27 cellular contexts compared by ENCODE assay signal in the genomic region with DNA sequence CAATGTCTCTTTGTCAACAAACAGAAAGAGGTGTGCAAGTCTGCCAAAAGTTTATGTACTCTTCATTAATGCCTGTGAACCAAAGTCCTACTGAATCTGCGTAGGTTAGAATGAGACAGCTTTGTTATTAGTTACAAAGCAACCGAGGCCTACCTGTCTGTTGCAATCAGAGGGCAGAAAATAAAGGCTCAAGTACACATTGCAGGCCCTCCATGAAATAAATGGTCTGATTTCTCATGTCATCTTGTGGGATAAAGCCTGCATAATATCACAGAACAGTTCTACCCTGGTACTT.
"Had no signal": no experiment of that assay in that cellular context is flagged by ENCODE, and none has a peak within 500 bp of the region (broad histone marks: within the 10 kb centered on the region; RNA-seq: fewer than 3 reads in every experiment).

No MANE protein-coding gene starts in this region.

- H3K9me3 ChIP-seq: gastrocnemius medialis, heart left ventricle had no signal

- H3K4me1 ChIP-seq: foreskin keratinocyte, gastrocnemius medialis, heart left ventricle had no signal

- H3K9me3 Mint-ChIP-seq: activated CD4-positive, alpha-beta T cell treated with anti-CD3 and anti-CD28 coated beads, Interleukin-2, amount 10 ng/mL, durations not matched to agents 7 days and 5 days; activated T-cell treated with anti-CD3 and anti-CD28 coated beads, Interleukin-2, amount 50 U/mL, for 4 hours; activated T-helper 17 cell treated with anti-CD3 and anti-CD28 coated beads, Interleukin-2, amount 50 U/mL, for 72 hours; central memory CD8-positive, alpha-beta T cell; dendritic cell treated with granulocyte-macrophage colony-stimulating factor and Interleukin-4, amounts not matched to agents 40 ng/mL and 50 ng/mL, for 4 days; endodermal cell; T-cell; T-helper 1 cell treated with Interleukin-12 subunit alpha and Interleukin-12 subunit beta and Interleukin-4 antibody, amounts not matched to agents 30 μg/mL and 1 μg/mL, for 36 hours had no signal

- H3K27ac ChIP-seq: brain microvascular endothelial cell, coronary artery, dorsolateral prefrontal cortex, foreskin keratinocyte, gastrocnemius medialis, heart left ventricle had no signal

- H3K36me3 ChIP-seq: brain microvascular endothelial cell, gastrocnemius medialis, heart left ventricle had no signal

- H3K4me1 Mint-ChIP-seq: activated CD4-positive, alpha-beta T cell treated with anti-CD3 and anti-CD28 coated beads for 36 hours; activated CD4-positive, alpha-beta T cell treated with anti-CD3 and anti-CD28 coated beads, Interleukin-2, amount 10 ng/mL, durations not matched to agents 7 days and 5 days; activated T-helper 17 cell treated with anti-CD3 and anti-CD28 coated beads, Interleukin-2, amount 50 U/mL, for 72 hours; central memory CD8-positive, alpha-beta T cell; T-cell had no signal

- DNase-seq: activated CD4-positive, alpha-beta T cell treated with anti-CD3 and anti-CD28 coated beads, Interleukin-2, amount 10 ng/mL, durations not matched to agents 7 days and 5 days; activated CD4-positive, alpha-beta T cell treated with anti-CD3 and anti-CD28 coated beads, Interleukin-2, amount 50 U/mL, for 4 hours; activated CD4-positive, CD25-positive, alpha-beta regulatory T cell; activated CD4-positive, CD25-positive, alpha-beta regulatory T cell treated with anti-CD3 and anti-CD28 coated beads, Interleukin-2, amount 50 U/mL, for 72 hours; activated effector memory CD4-positive, alpha-beta T cell treated with Interleukin-2 at 50 U/mL for 16 hours; activated gamma-delta T cell treated with Interleukin-2 at 50 U/mL for 16 hours; activated naive CD4-positive, alpha-beta T cell treated with anti-CD3 and anti-CD28 coated beads, Interleukin-2, amount 50 U/mL, for 16 hours; activated naive CD4-positive, alpha-beta T cell treated with Interleukin-2 at 50 U/mL for 16 hours; activated T-cell treated with anti-CD3 and anti-CD28 coated beads, Interleukin-2, amount 50 U/mL, for 4 hours; dorsolateral prefrontal cortex; effector memory CD4-positive, alpha-beta T cell; foreskin keratinocyte; gastrocnemius medialis; heart left ventricle; T-cell; T1000 had no signal

- H3K36me3 Mint-ChIP-seq: activated naive CD8-positive, alpha-beta T cell; T-cell had no signal

- H3K4me3 Mint-ChIP-seq: activated CD4-positive, alpha-beta T cell treated with anti-CD3 and anti-CD28 coated beads for 36 hours; activated CD4-positive, alpha-beta T cell treated with anti-CD3 and anti-CD28 coated beads, Interleukin-2, amount 10 ng/mL, durations not matched to agents 7 days and 5 days; activated naive CD8-positive, alpha-beta T cell; activated T-cell treated with anti-CD3 and anti-CD28 coated beads, Interleukin-2, amount 50 U/mL, for 4 hours; activated T-helper 17 cell treated with anti-CD3 and anti-CD28 coated beads, Interleukin-2, amount 50 U/mL, for 72 hours; central memory CD8-positive, alpha-beta T cell; dendritic cell treated with granulocyte-macrophage colony-stimulating factor and Interleukin-4, amounts not matched to agents 40 ng/mL and 50 ng/mL, for 4 days; endodermal cell; T-cell; T-helper 1 cell treated with Interleukin-12 subunit alpha and Interleukin-12 subunit beta and Interleukin-4 antibody, amounts not matched to agents 30 μg/mL and 1 μg/mL, for 36 hours had no signal

- H3K27ac Mint-ChIP-seq: activated CD4-positive, alpha-beta T cell treated with anti-CD3 and anti-CD28 coated beads for 36 hours; activated CD4-positive, alpha-beta T cell treated with anti-CD3 and anti-CD28 coated beads, Interleukin-2, amount 10 ng/mL, durations not matched to agents 7 days and 5 days; activated naive CD8-positive, alpha-beta T cell; activated T-helper 17 cell treated with anti-CD3 and anti-CD28 coated beads, Interleukin-2, amount 50 U/mL, for 72 hours; dendritic cell treated with granulocyte-macrophage colony-stimulating factor and Interleukin-4, amounts not matched to agents 40 ng/mL and 50 ng/mL, for 4 days; endodermal cell; T-cell; T-helper 1 cell treated with Interleukin-12 subunit alpha and Interleukin-12 subunit beta and Interleukin-4 antibody, amounts not matched to agents 30 μg/mL and 1 μg/mL, for 36 hours had no signal

- FAIRE-seq: bronchial epithelial cell had no signal

- H3K4me3 ChIP-seq: coronary artery, dorsolateral prefrontal cortex, gastrocnemius medialis, heart left ventricle had no signal

- H3K27me3 ChIP-seq: brain microvascular endothelial cell, gastrocnemius medialis, heart left ventricle had no signal

- ATAC-seq: activated CD4-positive, alpha-beta T cell treated with anti-CD3 and anti-CD28 coated beads for 36 hours; activated T-cell treated with anti-CD3 and anti-CD28 coated beads, Interleukin-2, amount 50 U/mL, for 4 hours; activated T-helper 17 cell treated with anti-CD3 and anti-CD28 coated beads, Interleukin-2, amount 50 U/mL, for 72 hours; esophagus mucosa; gastrocnemius medialis; heart left ventricle; T-cell had no signal
